Comparison of ENCODE assay signal across 8 cellular contexts in genomic region chr10:130300608-130301025, GRCh38.
DNase-seq lines count a peak whose midpoint lies in the region; ATAC-seq, FAIRE-seq and TF ChIP-seq lines count a peak whose summit lies in the region.

No MANE protein-coding gene starts in this region.

- no peaks in the 10 kb centered on the region for H3K36me3 ChIP-seq in duodenal mucosa (ENCODE audit: control insufficient read depth in 1 of 2, insufficient read depth in 2 of 2, low read length in 2 of 2)
- H3K36me3 ChIP-seq in smooth muscle cell (ENCODE audit: low read depth): no peaks in the 10 kb centered on the region

- H3K4me3 ChIP-seq in duodenal mucosa (ENCODE audit: low read depth in 1 of 2, low read length in 2 of 2) (peak overlapping the region; percentile 36 to 66), skin epidermis (peak overlapping the region in 6 of 7 experiments; percentile 2 to 48 (median 26)), smooth muscle cell (no peak overlapping the region)

- 96% methylated on average over 23 of the region's 23 CpGs for WGBS in smooth muscle cell (ENCODE audit: low lambda C conversion rate)

- CTCF ChIA-PET in T-cell (lab: Charles Lee): interaction anchor here in 1 of 2 donors (0.8 kb wide), 1 partner anchor 963 kb away, joined by 3 read pairs; no protein-coding TSS in a partner anchor

- H3K9me3 Mint-ChIP-seq in T-cell: peaks cover 19 to 52% (median 47%) of the 10 kb centered on the region in 3 donors

- peaks cover 10% of the 10 kb centered on the region for H3K36me3 Mint-ChIP-seq in T-cell

- no peaks in the 10 kb centered on the region for H3K4me1 ChIP-seq in duodenal mucosa (ENCODE audit: control insufficient read depth in 1 of 2, insufficient read depth in 2 of 2, low read length in 2 of 2)
- H3K4me1 ChIP-seq in smooth muscle cell (ENCODE audit: low read depth): no peaks in the 10 kb centered on the region

- no peak overlapping the region for H3K4me2 ChIP-seq in smooth muscle cell

- H3K4me1 Mint-ChIP-seq in T-cell: peaks cover 0 to 14% (median 7%) of the 10 kb centered on the region in 3 donors

- no peaks in the 10 kb centered on the region for H3K79me2 ChIP-seq in smooth muscle cell (ENCODE audit: low read depth)

- H3K27me3 ChIP-seq in duodenal mucosa (ENCODE audit: control insufficient read depth in 1 of 2, insufficient read depth in 2 of 2, low read length in 2 of 2) (no peaks in the 10 kb centered on the region), smooth muscle cell (ENCODE audit: low read depth) (no peaks in the 10 kb centered on the region)

- TF ChIP-seq CTCF in smooth muscle cell (IDR thresholded peaks at IDR 0.05; ENCODE audit: borderline replicate concordance, insufficient read depth, poor library complexity, severe bottlenecking): no peak

- FAIRE-seq in GM19239 (lab: Jason Lieb, UNC): no peak

- POLR2A ChIA-PET in T-cell (lab: Charles Lee): interaction anchor here in 1 of 2 donors (0.6 kb wide), 1 partner anchor 7 kb away, joined by 3 read pairs; no protein-coding TSS in a partner anchor

- H3K9ac ChIP-seq in duodenal mucosa (ENCODE audit: low read depth in 1 of 2, low read length in 2 of 2) (no peak overlapping the region), smooth muscle cell (ENCODE audit: low read depth) (no peak overlapping the region)

- H2AFZ ChIP-seq in smooth muscle cell (ENCODE audit: low read depth): no peak overlapping the region

- peaks cover 20 to 30% of the 10 kb centered on the region in 2 donors for H3K9me3 ChIP-seq in duodenal mucosa (ENCODE audit: control insufficient read depth in 1 of 2, low read length in 2 of 2)
- H3K9me3 ChIP-seq in smooth muscle cell (replicated peaks; ENCODE audit: low read depth): peaks cover 19% of the 10 kb centered on the region

- no peak overlapping the region for H3K27ac Mint-ChIP-seq in T-cell

- no peaks in the 10 kb centered on the region for H3F3A ChIP-seq in smooth muscle cell (ENCODE audit: low read depth)

- peak overlapping the region; percentile 68 to 85 (median 84) for H3K4me3 Mint-ChIP-seq in T-cell

- H3K27ac ChIP-seq in duodenal mucosa (ENCODE audit: low read depth, low read length) (peak overlapping the region; percentile 69), skin epidermis (peak overlapping the region in 12 of 21 experiments; percentile 17 to 87 (median 69)), smooth muscle cell (ENCODE audit: low read depth) (no peak overlapping the region)

- ATAC-seq in GM21825 (IDR thresholded peaks at IDR 0.05; ENCODE audit: unreplicated experiment) (peak; percentile 48), T-cell (replicated peaks in 1 of 4) (peak; percentile 55 to 74 (median 57))

- H4K20me1 ChIP-seq in smooth muscle cell (ENCODE audit: low read depth): no peaks in the 10 kb centered on the region

- H3K27me3 Mint-ChIP-seq in T-cell: peaks cover 4 to 7% of the 10 kb centered on the region in 2 donors

- peak in 19 of 34 experiments; percentile 3 to 81 (median 31) for DNase-seq in T-cell
- DNase-seq in smooth muscle cell (lab: John Stamatoyannopoulos, UW; ENCODE audit: unreplicated experiment): no peak
- no peak for DNase-seq in NCI-H2081 treated with DMSO at 0.1 percent for 48 hours (lab: John Stamatoyannopoulos, UW)
- no peak for DNase-seq in GM19239 (ENCODE audit: insufficient read length, low spot score)
- DNase-seq in AML-193 (lab: John Stamatoyannopoulos, UW): no peak

Comparison
In these comparisons a context has a peak if more than half of its experiments do, and no peak if none do; other contexts are left out.
1. DNase-seq: peak in T-cell (19 of 34); none in smooth muscle cell (single experiment), NCI-H2081 treated with DMSO at 0.1 percent for 48 hours (single experiment), GM19239 (single experiment) and AML-193 (0 of 2).